In genomic region chr1:16924919-16925477, GRCh38 we compare ENCODE assay signal across 1 cellular context.
TF ChIP-seq lines count a peak whose summit lies in the region.

No MANE protein-coding gene starts in this region.

TF ChIP-seq in IMR-90, 13 proteins besides CTCF, POLR2A, EP300 and RAD21:
- TF ChIP-seq SMC3 (IDR thresholded peaks at IDR 0.05; ENCODE audit: low read depth, low read length) = no peak
- no peak for TF ChIP-seq USF2 (IDR thresholded peaks at IDR 0.05; ENCODE audit: low read depth, low read length)
- TF ChIP-seq FOS (IDR thresholded peaks at IDR 0.05; ENCODE audit: low read depth, low read length) = no peak
- TF ChIP-seq MAFK (IDR thresholded peaks at IDR 0.05; ENCODE audit: low read depth, low read length) = no peak
- TF ChIP-seq MXI1 (IDR thresholded peaks at IDR 0.05; ENCODE audit: borderline replicate concordance, low read depth, low read length) = no peak
- TF ChIP-seq MAZ (IDR thresholded peaks at IDR 0.05; ENCODE audit: borderline replicate concordance, low read depth, low read length) = no peak
- no peak for TF ChIP-seq CEBPB (IDR thresholded peaks at IDR 0.05; ENCODE audit: low read depth, low read length)
- no peak for TF ChIP-seq NFE2L2 (IDR thresholded peaks at IDR 0.05; ENCODE audit: low read depth, low read length)
- TF ChIP-seq ELK1 (IDR thresholded peaks at IDR 0.05; ENCODE audit: borderline replicate concordance, low read depth, low read length) = no peak
- no peak for TF ChIP-seq RFX5 (IDR thresholded peaks at IDR 0.05; ENCODE audit: low read depth, low read length)
- TF ChIP-seq CHD1 (IDR thresholded peaks at IDR 0.05; ENCODE audit: low read depth, low read length) = no peak
- TF ChIP-seq BHLHE40 (IDR thresholded peaks at IDR 0.05; ENCODE audit: low read depth, low read length) = no peak
- no peak for TF ChIP-seq RCOR1 (IDR thresholded peaks at IDR 0.05; ENCODE audit: insufficient replicate concordance, low read length)
